9 cellular contexts compared by ENCODE assay signal in genomic region chr7:17401806-17402627, GRCh38.
DNase-seq lines count a peak whose midpoint lies in the region; ATAC-seq, FAIRE-seq and TF ChIP-seq lines count a peak whose summit lies in the region.
"Had no signal": no experiment of that assay in that cellular context is flagged by ENCODE, and none has a peak within 500 bp of the region (broad histone marks: within the 10 kb centered on the region; RNA-seq: fewer than 3 reads in every experiment).

No MANE protein-coding gene starts in this region.

- no peaks in the 10 kb centered on the region for H3K36me3 ChIP-seq in brain microvascular endothelial cell (replicated peaks)

- DNase-seq in AML-193 (lab: John Stamatoyannopoulos, UW) (peak; percentile 45 to 47), NOMO-1 treated with DMSO at 0.1 percent for 48 hours (lab: John Stamatoyannopoulos, UW; ENCODE audit: unreplicated experiment) (peak; percentile 54), brain microvascular endothelial cell (no peak), NCI-H2107 treated with DMSO at 0.1 percent for 48 hours (lab: John Stamatoyannopoulos, UW; ENCODE audit: unreplicated experiment) (no peak), D721Med (ENCODE audit: insufficient read length, low spot score) (no peak), foreskin keratinocyte (no peak)

- in situ Hi-C loops in brain microvascular endothelial cell (cut with HindIII; ENCODE audit: low pct_ligation_motif_present, low sequenced_read_pairs): no loop called here

- no peak overlapping the region for H3K4me3 ChIP-seq in brain microvascular endothelial cell (ENCODE audit: low read depth, low read length)

- H3K4me1 ChIP-seq in foreskin keratinocyte: peaks cover 5% of the 10 kb centered on the region

- H3K27me3 ChIP-seq in brain microvascular endothelial cell (replicated peaks) (no peaks in the 10 kb centered on the region), foreskin keratinocyte (no peaks in the 10 kb centered on the region)

- TF ChIP-seq CTCF in brain microvascular endothelial cell (IDR thresholded peaks at IDR 0.05; ENCODE audit: low read depth, low read length, missing control alignments) (no peak), D721Med (IDR thresholded peaks at IDR 0.05; ENCODE audit: insufficient read depth, missing control alignments) (no peak), foreskin keratinocyte (conservative IDR thresholded peaks at IDR 0.05) (no peak)

- H3K27ac ChIP-seq in brain microvascular endothelial cell: no peak overlapping the region
- H3K27ac ChIP-seq in foreskin keratinocyte: no peak overlapping the region
- H3K27ac ChIP-seq: VCaP had no signal

- ATAC-seq in GM18867 (IDR thresholded peaks at IDR 0.05; ENCODE audit: unreplicated experiment) (peak; percentile 74), HG02884 (IDR thresholded peaks at IDR 0.05; ENCODE audit: unreplicated experiment) (peak; percentile 68), foreskin keratinocyte (no peak)

- no peak for FAIRE-seq in D721Med (lab: Jason Lieb, UNC)

Comparison
In these comparisons a context has a peak if more than half of its experiments do, and no peak if none do; other contexts are left out.
1. DNase-seq: peak in AML-193 (2 of 2) and NOMO-1 treated with DMSO at 0.1 percent for 48 hours (single experiment); none in brain microvascular endothelial cell (single experiment), NCI-H2107 treated with DMSO at 0.1 percent for 48 hours (single experiment), D721Med (single experiment) and foreskin keratinocyte (0 of 2).